In genomic region chr7:98123073-98123696, GRCh38 we compare ENCODE assay signal across 1 cellular context.
TF ChIP-seq lines count a peak whose summit lies in the region.

No MANE protein-coding gene starts in this region.

TF ChIP-seq in HEK293, 187 proteins besides CTCF, POLR2A, EP300 and RAD21 (continued from another document):
- TF ChIP-seq ZNF518A (tag by site-specific recombination; conservative IDR thresholded peaks at IDR 0.05; ENCODE audit: low read depth) (no peak), ZNF362 (tag by site-specific recombination; IDR thresholded peaks at IDR 0.05) (no peak), ZBTB6 (tag by site-specific recombination; IDR thresholded peaks at IDR 0.05) (no peak), ZNF175 (tag by site-specific recombination; IDR thresholded peaks at IDR 0.05) (no peak), ZIC2 (tag by site-specific recombination; IDR thresholded peaks at IDR 0.05) (no peak), ZSCAN30 (tag by site-specific recombination; IDR thresholded peaks at IDR 0.05) (0 out of 2 replicates have a peak, but pooled peaks have one; percentile 45), FEZF1 (tag by site-specific recombination; IDR thresholded peaks at IDR 0.05) (peak; percentile 77), EGR2 (tag by site-specific recombination; IDR thresholded peaks at IDR 0.05; ENCODE audit: low read depth) (no peak), ZNF211 (tag by site-specific recombination; IDR thresholded peaks at IDR 0.05; ENCODE audit: low read depth) (no peak), ZNF843 (tag by site-specific recombination; IDR thresholded peaks at IDR 0.05) (peak; percentile 79), ZBTB49 (tag by site-specific recombination; IDR thresholded peaks at IDR 0.05; ENCODE audit: low read depth) (no peak), REST (tag by site-specific recombination; IDR thresholded peaks at IDR 0.05) (peak; percentile 87)
